ENCODE assay signal across 18 cellular contexts in genomic region chr18:46190667-46191066, GRCh38.
"Had no signal": no experiment of that assay in that cellular context is flagged by ENCODE, and none has a peak within 500 bp of the region (broad histone marks: within the 10 kb centered on the region; RNA-seq: fewer than 3 reads in every experiment).

No MANE protein-coding gene starts in this region.

- H3K27ac ChIP-seq: body of pancreas, coronary artery, lower lobe of right lung, neural progenitor cell, ovary, stomach, testis, upper lobe of left lung had no signal

- H3K9ac ChIP-seq: neural progenitor cell had no signal

- FAIRE-seq: TTC549 had no signal

- H3K4me2 ChIP-seq: neural progenitor cell had no signal

- H3K4me3 Mint-ChIP-seq: neural progenitor cell; T-helper 1 cell treated with Interleukin-12 subunit alpha and Interleukin-12 subunit beta and Interleukin-4 antibody, amounts not matched to agents 30 μg/mL and 1 μg/mL, for 36 hours had no signal

- H3K9me3 Mint-ChIP-seq: neural progenitor cell; T-helper 1 cell treated with Interleukin-12 subunit alpha and Interleukin-12 subunit beta and Interleukin-4 antibody, amounts not matched to agents 30 μg/mL and 1 μg/mL, for 36 hours had no signal

- H3K4me3 ChIP-seq: body of pancreas, coronary artery, lower lobe of right lung, neural progenitor cell, ovary, stomach, testis, upper lobe of left lung had no signal

- H3K9me3 ChIP-seq: body of pancreas, lower lobe of right lung, ovary, stomach, testis, upper lobe of left lung had no signal

- H3K27ac Mint-ChIP-seq: neural progenitor cell; T-helper 1 cell treated with Interleukin-12 subunit alpha and Interleukin-12 subunit beta and Interleukin-4 antibody, amounts not matched to agents 30 μg/mL and 1 μg/mL, for 36 hours had no signal

- ATAC-seq: body of pancreas, esophagus mucosa, lower lobe of right lung, sciatic nerve, SK-N-SH treated with all-trans-retinoic acid at 6 μM for 48 hours had no signal

- H3K27me3 ChIP-seq: body of pancreas, neural progenitor cell, ovary, stomach, testis, upper lobe of left lung had no signal

- DNase-seq: activated CD4-positive, alpha-beta T cell treated with anti-CD3 and anti-CD28 coated beads, Interleukin-2, amount 50 U/mL, for 48 hours; activated naive CD4-positive, alpha-beta T cell treated with anti-CD3 and anti-CD28 coated beads, Interleukin-2, amount 50 U/mL, for 16 hours; amygdala; body of pancreas; central memory CD4-positive, alpha-beta T cell; hypothalamus; lower lobe of right lung; ovary; stomach; testis; upper lobe of left lung had no signal

- H3K4me1 Mint-ChIP-seq: neural progenitor cell had no signal

- H3K36me3 ChIP-seq: lower lobe of right lung, neural progenitor cell, ovary, upper lobe of left lung had no signal

- H2AFZ ChIP-seq: neural progenitor cell had no signal

- H3K4me1 ChIP-seq: body of pancreas, lower lobe of right lung, neural progenitor cell had no signal
